Comparison of ENCODE assay signal across 2 cellular contexts in the genomic region with DNA sequence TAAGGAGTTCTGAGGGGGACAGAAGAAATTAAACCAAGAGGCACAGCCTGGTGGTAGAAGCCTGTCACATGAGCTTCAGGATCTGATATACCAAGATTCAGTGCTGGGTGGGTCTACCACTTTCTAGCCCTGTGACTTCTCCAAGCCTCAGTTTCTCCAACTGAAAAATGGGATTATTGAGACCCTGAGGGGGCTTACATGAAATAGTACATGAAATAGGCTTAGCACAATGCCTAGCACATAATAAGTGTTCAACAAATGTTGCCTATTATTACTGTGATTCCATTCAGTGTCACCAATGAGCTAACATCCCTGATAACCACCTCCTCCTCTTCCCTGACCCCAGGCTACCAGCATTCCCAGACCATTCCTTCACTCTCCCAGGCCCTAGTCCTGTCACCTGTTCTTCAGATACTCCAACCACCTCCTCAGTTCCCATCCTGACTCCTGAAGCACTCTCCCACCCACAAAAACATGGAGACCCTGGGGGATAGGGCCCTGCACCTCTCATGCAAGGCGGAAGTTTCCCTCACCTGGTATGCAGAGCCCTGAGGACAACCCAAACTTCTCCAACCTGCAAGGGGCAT.
TF ChIP-seq lines count a peak whose summit lies in the region.

No MANE protein-coding gene starts in this region.

TF ChIP-seq in A549, 52 proteins besides CTCF, POLR2A, EP300 and RAD21:
- no peak for TF ChIP-seq RNF2 (IDR thresholded peaks at IDR 0.05; ENCODE audit: borderline replicate concordance, low read depth)
- TF ChIP-seq KDM1A (IDR thresholded peaks at IDR 0.05; ENCODE audit: low read depth): peak; percentile 50; the same call in 1 of the 2 replicates
TF ChIP-seq in A549: peak in this region for 1.

TF ChIP-seq in IMR-90, 13 proteins besides CTCF, POLR2A, EP300 and RAD21:
- TF ChIP-seq NFE2L2 (IDR thresholded peaks at IDR 0.05; ENCODE audit: low read depth, low read length): no peak
- TF ChIP-seq CHD1 (IDR thresholded peaks at IDR 0.05; ENCODE audit: low read depth, low read length): no peak
- no peak for TF ChIP-seq MAFK (IDR thresholded peaks at IDR 0.05; ENCODE audit: low read depth, low read length)
- no peak for TF ChIP-seq MXI1 (IDR thresholded peaks at IDR 0.05; ENCODE audit: borderline replicate concordance, low read depth, low read length)
